In genomic region chr18:56171854-56172253, GRCh38 we compare ENCODE assay signal across 22 cellular contexts.
DNase-seq lines count a peak whose midpoint lies in the region; ATAC-seq, FAIRE-seq and TF ChIP-seq lines count a peak whose summit lies in the region.
"Had no signal": no experiment of that assay in that cellular context is flagged by ENCODE, and none has a peak within 500 bp of the region (broad histone marks: within the 10 kb centered on the region; RNA-seq: fewer than 3 reads in every experiment).

No MANE protein-coding gene starts in this region.

- FAIRE-seq in HepG2 (lab: Jason Lieb, UNC): no peak
- FAIRE-seq: G401.6, GM12892, GM19239, H54 had no signal

- TF ChIP-seq EP300 in HepG2 (IDR thresholded peaks at IDR 0.05; ENCODE audit: low read depth in 2 of 2, low read length in 2 of 2): no peak
- no peak for TF ChIP-seq EP300 in HepG2 (CRISPR knock-in tag; IDR thresholded peaks at IDR 0.05; ENCODE audit: borderline replicate concordance)

- H3K79me2 ChIP-seq in HepG2 (ENCODE audit: insufficient read depth, low read length): no peaks in the 10 kb centered on the region

- in situ Hi-C loops in HepG2 (cut with HindIII; ENCODE audit: extremely low pct_ligation_motif_present, low pct_unique_long_range_greater_than_20kb): no loop called here

- DNase-seq in HepG2 (ENCODE audit: low spot score) (no peak), right lobe of liver (no peak), chondrocyte (ENCODE audit: low spot score) (no peak), mesothelial cell of epicardium (ENCODE audit: low spot score in 2 of 2, unreplicated experiment in 2 of 2) (no peak)
- no peak for DNase-seq in activated CD4-positive, alpha-beta T cell treated with anti-CD3 and anti-CD28 coated beads for 1 hour
- DNase-seq in activated CD4-positive, alpha-beta T cell treated with anti-CD3 and anti-CD28 coated beads, Interleukin-2, amount 50 U/mL, for 4 hours: no peak
- DNase-seq: Caco-2; CD4-positive, CD25-positive, alpha-beta regulatory T cell; CD8-positive, alpha-beta T cell; DMS153; DND-41; HFFc6 had no signal

- H2AFZ ChIP-seq in HepG2 (ENCODE audit: low read length): no peak overlapping the region
- H2AFZ ChIP-seq: GM23338 had no signal

- H3K4me3 Mint-ChIP-seq in chondrocyte (ENCODE audit: unreplicated experiment): no peak overlapping the region
- H3K4me3 Mint-ChIP-seq in mesothelial cell of epicardium: no peak overlapping the region
- H3K4me3 Mint-ChIP-seq: B cell; CD4-positive, CD25-positive, alpha-beta regulatory T cell; CD8-positive, alpha-beta T cell; GM23338; HFFc6 had no signal

- ATAC-seq in HepG2: no peak
- ATAC-seq in right lobe of liver: no peak
- ATAC-seq: CD8-positive, alpha-beta T cell; GM23338 had no signal

- POLR2A ChIA-PET in HepG2 (lab: Yijun Ruan, JAX): no interaction called here

- no peak for TF ChIP-seq RAD21 in HepG2 (CRISPR knock-in tag; IDR thresholded peaks at IDR 0.05)

- no peak for TF ChIP-seq POLR2A in HepG2 (IDR thresholded peaks at IDR 0.05; ENCODE audit: insufficient read depth in 1 of 2, low read depth in 2 of 2, low read length in 2 of 2)
- TF ChIP-seq POLR2A in right lobe of liver (IDR thresholded peaks at IDR 0.05): no peak

- no peak overlapping the region for H3K9ac ChIP-seq in HepG2 (ENCODE audit: insufficient read depth, low read depth, low read length)
- H3K9ac ChIP-seq: BLaER1 had no signal

- H3K4me1 Mint-ChIP-seq in chondrocyte (ENCODE audit: low read depth) (peaks cover 45% of the 10 kb centered on the region), mesothelial cell of epicardium (peaks cover 52% of the 10 kb centered on the region)
- H3K4me1 Mint-ChIP-seq: B cell; CD4-positive, CD25-positive, alpha-beta regulatory T cell had no signal

- no peak overlapping the region for H3K27ac ChIP-seq in HepG2 (ENCODE audit: extremely low read length, insufficient read depth, low read length)
- no peak overlapping the region for H3K27ac ChIP-seq in right lobe of liver
- H3K27ac ChIP-seq: 22Rv1, BLaER1, C4-2B had no signal

- H3K9me3 Mint-ChIP-seq in chondrocyte (ENCODE audit: low read depth) (no peaks in the 10 kb centered on the region), mesothelial cell of epicardium (peaks cover 5% of the 10 kb centered on the region)
- H3K9me3 Mint-ChIP-seq: CD8-positive, alpha-beta T cell; GM23338; HFFc6 had no signal

- H3K4me1 ChIP-seq in HepG2 (ENCODE audit: insufficient read depth, low read length) (no peaks in the 10 kb centered on the region), right lobe of liver (peaks cover 0 to 12% (median 2%) of the 10 kb centered on the region in 4 donors)
- H3K4me1 ChIP-seq: Caco-2 had no signal

- no TSS peak for BruUV-seq in HepG2 (replicated peaks; lab: Mats Ljungman, UMichigan)

- H3K36me3 Mint-ChIP-seq in chondrocyte (ENCODE audit: low read depth) (no peaks in the 10 kb centered on the region), mesothelial cell of epicardium (no peaks in the 10 kb centered on the region)
- H3K36me3 Mint-ChIP-seq: CD4-positive, CD25-positive, alpha-beta regulatory T cell; CD8-positive, alpha-beta T cell had no signal

- no peaks in the 10 kb centered on the region for H4K20me1 ChIP-seq in HepG2 (ENCODE audit: insufficient read depth, low read length)
- H4K20me1 ChIP-seq: BLaER1 had no signal

- H3K4me3 ChIP-seq in HepG2 (replicated peaks in 1 of 3; ENCODE audit: insufficient read depth in 1 of 3, low read depth in 2 of 3, low read length in 3 of 3) (no peak overlapping the region), right lobe of liver (no peak overlapping the region)
- H3K4me3 ChIP-seq: BLaER1, GM23338, HAP-1 had no signal

- H3K9me3 ChIP-seq in HepG2 (ENCODE audit: low read length): peaks cover 75% of the 10 kb centered on the region
- no peaks in the 10 kb centered on the region for H3K9me3 ChIP-seq in right lobe of liver
- H3K9me3 ChIP-seq: Caco-2, HAP-1 had no signal

- TF ChIP-seq CTCF in HepG2 (CRISPR knock-in tag; IDR thresholded peaks at IDR 0.05): no peak
- no peak for TF ChIP-seq CTCF in right lobe of liver (IDR thresholded peaks at IDR 0.05)
- no peak for TF ChIP-seq CTCF in chondrocyte (IDR thresholded peaks at IDR 0.05)
- TF ChIP-seq CTCF in mesothelial cell of epicardium (IDR thresholded peaks at IDR 0.05; ENCODE audit: unreplicated experiment): no peak

- H3K27me3 ChIP-seq in HepG2 (ENCODE audit: control insufficient read depth in 1 of 2, insufficient read depth in 2 of 2, low read length in 2 of 2) (no peaks in the 10 kb centered on the region), right lobe of liver (no peaks in the 10 kb centered on the region)
- H3K27me3 ChIP-seq: BLaER1 had no signal

- no peak overlapping the region for H3K4me2 ChIP-seq in HepG2 (ENCODE audit: low read depth, low read length)
- H3K4me2 ChIP-seq: BLaER1, GM23338 had no signal

- H3K27ac Mint-ChIP-seq in chondrocyte (ENCODE audit: unreplicated experiment): peak overlapping the region; percentile 47
- peak overlapping the region; percentile 79 for H3K27ac Mint-ChIP-seq in mesothelial cell of epicardium
- H3K27ac Mint-ChIP-seq: B cell; CD4-positive, CD25-positive, alpha-beta regulatory T cell; CD8-positive, alpha-beta T cell; GM23338; HFFc6 had no signal

- intact Hi-C loops in HepG2 (cut with micrococcal nuclease; ENCODE audit: unreplicated experiment): no loop called here
- intact Hi-C loops in right lobe of liver (cut with DNase I): no loop called here

- H3K27me3 Mint-ChIP-seq in chondrocyte (ENCODE audit: low read depth) (no peaks in the 10 kb centered on the region), mesothelial cell of epicardium (ENCODE audit: low read depth) (no peaks in the 10 kb centered on the region)
- H3K27me3 Mint-ChIP-seq: B cell; CD4-positive, CD25-positive, alpha-beta regulatory T cell had no signal

- H3K36me3 ChIP-seq in HepG2 (replicated peaks in 1 of 2; ENCODE audit: control insufficient read depth in 1 of 2, insufficient read depth in 2 of 2, low read length in 2 of 2): no peaks in the 10 kb centered on the region
- H3K36me3 ChIP-seq in right lobe of liver: no peaks in the 10 kb centered on the region
- H3K36me3 ChIP-seq: BLaER1, HAP-1 had no signal

- WGBS in HepG2 (ENCODE audit: low lambda C conversion rate): 0% methylated on average over 1 of the region's 1 CpG
- 29% methylated on average over 1 of the region's 1 CpG for WGBS in right lobe of liver (ENCODE audit: insufficient coverage, low coverage, low lambda C conversion rate, missing lambda C conversion rate)

- CTCF ChIA-PET in HepG2 (lab: Yijun Ruan, JAX; ENCODE audit: low intra/inter-chr PET ratio, low total read pairs): no interaction called here

TF ChIP-seq in HepG2, 621 proteins besides CTCF, POLR2A, EP300 and RAD21:
- 0 out of 2 replicates have a peak, but pooled peaks have one; percentile 35 for TF ChIP-seq CEBPB (IDR thresholded peaks at IDR 0.05; ENCODE audit: borderline replicate concordance, low read depth, low read length)
- TF ChIP-seq ZNF660 (CRISPR knock-in tag; IDR thresholded peaks at IDR 0.05; ENCODE audit: borderline replicate concordance, low read depth): no peak
TF ChIP-seq in HepG2: peak in this region for 1.
